24 cellular contexts compared by ENCODE assay signal in genomic region chr1:243623831-243624230, GRCh38.
DNase-seq lines count a peak whose midpoint lies in the region; ATAC-seq and TF ChIP-seq lines count a peak whose summit lies in the region.
"Had no signal": no experiment of that assay in that cellular context is flagged by ENCODE, and none has a peak within 500 bp of the region (broad histone marks: within the 10 kb centered on the region; RNA-seq: fewer than 3 reads in every experiment).

No MANE protein-coding gene starts in this region.

- H3K4me1 ChIP-seq in mammary epithelial cell (ENCODE audit: insufficient read depth, low read length), result no peaks in the 10 kb centered on the region
- H3K4me1 ChIP-seq in breast epithelium, result no peaks in the 10 kb centered on the region
- H3K4me1 ChIP-seq in foreskin keratinocyte, result no peaks in the 10 kb centered on the region
- no peaks in the 10 kb centered on the region for H3K4me1 ChIP-seq in neural progenitor cell
- H3K4me1 ChIP-seq: BE2C, Caco-2, esophagus squamous epithelium, lower lobe of right lung had no signal

- no peaks in the 10 kb centered on the region for H3F3A ChIP-seq in neural progenitor cell (ENCODE audit: low read depth)

- peaks cover 3% of the 10 kb centered on the region for H3K36me3 ChIP-seq in mammary epithelial cell (ENCODE audit: insufficient read depth, low read length)
- H3K36me3 ChIP-seq in breast epithelium, result no peaks in the 10 kb centered on the region
- peaks cover 2% of the 10 kb centered on the region for H3K36me3 ChIP-seq in brain microvascular endothelial cell (replicated peaks)
- H3K36me3 ChIP-seq in neural progenitor cell, result no peaks in the 10 kb centered on the region
- H3K36me3 ChIP-seq: BE2C, lower lobe of right lung had no signal

- no TSS peak for BruUV-seq in mammary epithelial cell (replicated peaks; lab: Mats Ljungman, UMichigan)

- in situ Hi-C loops in mammary epithelial cell (cut with MboI; ENCODE audit: low sequenced_read_pairs in 2 of 2), result no loop called here
- in situ Hi-C loops in brain microvascular endothelial cell (cut with HindIII; ENCODE audit: low pct_ligation_motif_present, low sequenced_read_pairs), result no loop called here

- no peaks in the 10 kb centered on the region for H3K79me2 ChIP-seq in mammary epithelial cell (ENCODE audit: insufficient read depth, low read length)
- no peaks in the 10 kb centered on the region for H3K79me2 ChIP-seq in neural progenitor cell (ENCODE audit: low read depth)

- no peaks in the 10 kb centered on the region for H3K27me3 Mint-ChIP-seq in neural progenitor cell (ENCODE audit: insufficient read depth, low read depth)
- H3K27me3 Mint-ChIP-seq: activated naive CD8-positive, alpha-beta T cell treated with anti-CD3 and anti-CD28 coated beads, Interleukin-2, amount 50 U/mL, for 24 hours; IgD-negative memory B cell had no signal

- WGBS in mammary epithelial cell (ENCODE audit: low coverage, missing lambda C conversion rate), result 100% methylated on average over 2 of the region's 2 CpGs

- dilution Hi-C loops in mammary epithelial cell (cut with HindIII; ENCODE audit: low sequenced_read_pairs), result no loop called here

- H2AFZ ChIP-seq in mammary epithelial cell (ENCODE audit: low read depth, low read length) (no peak overlapping the region), neural progenitor cell (replicated peaks) (no peak overlapping the region)

- H3K27ac Mint-ChIP-seq in neural progenitor cell, result no peak overlapping the region
- H3K27ac Mint-ChIP-seq: activated naive CD8-positive, alpha-beta T cell treated with anti-CD3 and anti-CD28 coated beads, Interleukin-2, amount 50 U/mL, for 24 hours; activated T-helper 2 cell treated with anti-CD3 and anti-CD28 coated beads, Interferon-gamma antibody, Interleukin-2, Interleukin-4, amounts not matched to agents 10 μg/mL and 5 μg/mL and 100 μg/mL, durations not matched to agents 14 hours and 24 hours and 36 hours had no signal

- peaks cover 45% of the 10 kb centered on the region for H3K36me3 Mint-ChIP-seq in neural progenitor cell

- H3K9ac ChIP-seq in mammary epithelial cell (ENCODE audit: insufficient read depth, low read length) (no peak overlapping the region), neural progenitor cell (no peak overlapping the region)

- H3K9me3 Mint-ChIP-seq in neural progenitor cell, result peaks cover 12% of the 10 kb centered on the region

- intact Hi-C loops in mammary epithelial cell (cut with micrococcal nuclease), result loop anchor here (10.0 kb wide), 1 partner anchor 59 kb away; no protein-coding TSS in a partner anchor
- intact Hi-C loops in breast epithelium (cut with DNase I; ENCODE audit: low total_unique reads), result no loop called here

- ATAC-seq in foreskin keratinocyte, result peak; percentile 44
- no peak for ATAC-seq in GM21723 (IDR thresholded peaks at IDR 0.05; ENCODE audit: unreplicated experiment)
- ATAC-seq: activated naive CD8-positive, alpha-beta T cell treated with anti-CD3 and anti-CD28 coated beads, Interleukin-2, amount 50 U/mL, for 24 hours; lower lobe of right lung had no signal

- DNase-seq in mammary epithelial cell (peak; percentile 63), breast epithelium (ENCODE audit: low spot score in 2 of 2) (no peak), brain microvascular endothelial cell (peak; percentile 75), foreskin keratinocyte (peak in 1 of 2 donors; percentile 17), T-helper 9 cell (no peak), neural progenitor cell (ENCODE audit: low spot score) (no peak)
- no peak for DNase-seq in stimulated activated CD4-positive, alpha-beta T cell treated with anti-CD3 and anti-CD28 coated beads, Interleukin-15, amount 100 ng/mL, for 24 hours
- DNase-seq: 8988T; activated CD4-positive, alpha-beta T cell treated with anti-CD3 and anti-CD28 coated beads for 4 hours; activated naive CD8-positive, alpha-beta T cell treated with anti-CD3 and anti-CD28 coated beads, Interleukin-2, amount 50 U/mL, for 24 hours; BE2C; Caco-2; central memory CD4-positive, alpha-beta T cell; esophagus squamous epithelium; hippocampal formation; lower lobe of right lung; MM.1S; NCI-H146; NCI-H2171 treated with DMSO at 0.1 percent for 48 hours; retina; SHP77 had no signal

- H3K4me2 ChIP-seq in mammary epithelial cell (ENCODE audit: insufficient read depth, low read depth, low read length) (no peak overlapping the region), neural progenitor cell (no peak overlapping the region)

- H3K4me3 Mint-ChIP-seq in neural progenitor cell, result no peak overlapping the region
- H3K4me3 Mint-ChIP-seq: activated naive CD8-positive, alpha-beta T cell treated with anti-CD3 and anti-CD28 coated beads, Interleukin-2, amount 50 U/mL, for 24 hours; IgD-negative memory B cell had no signal

- no peaks in the 10 kb centered on the region for H4K20me1 ChIP-seq in mammary epithelial cell (ENCODE audit: insufficient read depth, low read length)
- H4K20me1 ChIP-seq in neural progenitor cell (ENCODE audit: low read depth), result no peaks in the 10 kb centered on the region

- CTCF ChIA-PET in mammary epithelial cell (lab: Charles Lee; ENCODE audit: low non-redundant PET), result no interaction called here

- no peaks in the 10 kb centered on the region for H3K27me3 ChIP-seq in mammary epithelial cell (ENCODE audit: insufficient read depth, low read length)
- no peaks in the 10 kb centered on the region for H3K27me3 ChIP-seq in breast epithelium
- no peaks in the 10 kb centered on the region for H3K27me3 ChIP-seq in brain microvascular endothelial cell (replicated peaks)
- H3K27me3 ChIP-seq in foreskin keratinocyte, result no peaks in the 10 kb centered on the region
- H3K27me3 ChIP-seq in neural progenitor cell, result no peaks in the 10 kb centered on the region
- H3K27me3 ChIP-seq: BE2C, esophagus squamous epithelium had no signal

- TF ChIP-seq POLR2A in breast epithelium (IDR thresholded peaks at IDR 0.05), result no peak

- no peak for TF ChIP-seq CTCF in mammary epithelial cell (conservative IDR thresholded peaks at IDR 0.05 in 1 of 2, IDR thresholded peaks at IDR 0.05 in 1 of 2; ENCODE audit: extremely low read depth in 1 of 2, insufficient read depth in 1 of 2, low read depth in 1 of 2, low read length in 2 of 2)
- TF ChIP-seq CTCF in breast epithelium (IDR thresholded peaks at IDR 0.05), result no peak
- TF ChIP-seq CTCF in brain microvascular endothelial cell (IDR thresholded peaks at IDR 0.05; ENCODE audit: low read depth, low read length, missing control alignments), result no peak
- TF ChIP-seq CTCF in foreskin keratinocyte (conservative IDR thresholded peaks at IDR 0.05), result no peak
- no peak for TF ChIP-seq CTCF in neural progenitor cell (IDR thresholded peaks at IDR 0.05)

- H3K4me3 ChIP-seq in mammary epithelial cell (replicated peaks in 1 of 3; ENCODE audit: insufficient read depth in 1 of 3, low read depth in 2 of 3, low read length in 3 of 3) (no peak overlapping the region), breast epithelium (no peak overlapping the region), brain microvascular endothelial cell (ENCODE audit: low read depth, low read length) (no peak overlapping the region), neural progenitor cell (no peak overlapping the region)
- H3K4me3 ChIP-seq: esophagus squamous epithelium, lower lobe of right lung had no signal

- H3K9me3 ChIP-seq in mammary epithelial cell (replicated peaks; ENCODE audit: insufficient read depth, low read length) (peaks cover 13% of the 10 kb centered on the region), breast epithelium (no peaks in the 10 kb centered on the region), neural progenitor cell (ENCODE audit: low read depth) (no peaks in the 10 kb centered on the region)
- H3K9me3 ChIP-seq: BE2C, esophagus squamous epithelium, lower lobe of right lung had no signal

- no peaks in the 10 kb centered on the region for H3K4me1 Mint-ChIP-seq in neural progenitor cell

- H3K27ac ChIP-seq in mammary epithelial cell (ENCODE audit: insufficient read depth, low read depth, low read length), result no peak overlapping the region
- no peak overlapping the region for H3K27ac ChIP-seq in breast epithelium
- H3K27ac ChIP-seq in brain microvascular endothelial cell, result peak overlapping the region; percentile 43
- no peak overlapping the region for H3K27ac ChIP-seq in foreskin keratinocyte
- no peak overlapping the region for H3K27ac ChIP-seq in neural progenitor cell
- H3K27ac ChIP-seq: esophagus squamous epithelium, lower lobe of right lung had no signal

Comparison
In these comparisons a context has a peak if more than half of its experiments do, and no peak if none do; other contexts are left out.
1. DNase-seq: peak in mammary epithelial cell (single experiment) and brain microvascular endothelial cell (single experiment); none in breast epithelium (0 of 2), T-helper 9 cell (single experiment), stimulated activated CD4-positive, alpha-beta T cell treated with anti-CD3 and anti-CD28 coated beads, Interleukin-15, amount 100 ng/mL, for 24 hours (single experiment) and neural progenitor cell (single experiment).